Comparison of ENCODE assay signal across 17 cellular contexts in the genomic region with DNA sequence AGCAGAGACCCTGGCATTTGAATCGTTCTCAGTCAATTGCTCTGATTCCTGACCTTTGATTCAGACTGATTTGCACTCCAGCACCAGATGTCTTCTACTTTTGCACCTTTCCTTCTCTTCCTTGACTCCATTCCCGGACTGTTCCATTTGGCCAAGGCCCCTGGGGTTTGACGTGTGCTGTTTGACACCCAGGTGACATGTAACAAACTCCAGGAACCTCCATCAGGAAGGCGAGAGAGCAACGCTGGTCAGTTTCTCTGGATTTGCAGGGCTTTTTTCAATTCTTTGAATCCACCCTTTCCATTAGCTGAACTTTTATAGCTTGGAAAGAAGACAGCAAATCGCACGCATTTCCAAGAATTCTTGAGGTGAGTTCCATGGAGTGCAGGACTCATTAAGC.
"Had no signal": no experiment of that assay in that cellular context is flagged by ENCODE, and none has a peak within 500 bp of the region (broad histone marks: within the 10 kb centered on the region; RNA-seq: fewer than 3 reads in every experiment).

No MANE protein-coding gene starts in this region.

- H3K9me3 ChIP-seq: prostate gland, thyroid gland had no signal

- DNase-seq: dermis blood vessel endothelial cell; effector memory CD4-positive, alpha-beta T cell; esophagus squamous epithelium; foreskin melanocyte; left ventricle myocardium superior; lower lobe of right lung; naive B cell; nephron progenitor cell; nucleus accumbens; right cardiac atrium; stimulated activated CD4-positive, alpha-beta T cell treated with anti-CD3 and anti-CD28 coated beads, Interleukin-15, amount 100 ng/mL, for 24 hours; stimulated activated CD4-positive, alpha-beta T cell treated with anti-CD3 and anti-CD28 coated beads, Interleukin-2, amount 100 ng/mL, for 48 hours; stimulated activated naive B cell treated with anti-CD40 and anti-IgM and Interleukin-4, amounts not matched to agents 10 μg/mL and 1 μg/mL and 100 μg/mL, for 72 hours; thyroid gland had no signal

- ATAC-seq: left ventricle myocardium superior; lower lobe of right lung; right cardiac atrium; stimulated activated naive B cell treated with anti-CD40 and anti-IgM and Interleukin-4, amounts not matched to agents 10 μg/mL and 1 μg/mL and 100 μg/mL, for 72 hours had no signal

- H3K27ac ChIP-seq: coronary artery, esophagus squamous epithelium, lower lobe of right lung, prostate gland, skin epidermis, thyroid gland had no signal

- H3K4me3 ChIP-seq: coronary artery, esophagus squamous epithelium, lower lobe of right lung, prostate gland, skin epidermis, thyroid gland had no signal

- H3K4me1 ChIP-seq: esophagus squamous epithelium, lower lobe of right lung, prostate gland, thyroid gland had no signal

- H3K36me3 ChIP-seq: esophagus squamous epithelium, lower lobe of right lung, prostate gland, thyroid gland had no signal
